ENCODE assay signal across 25 cellular contexts in the genomic region with DNA sequence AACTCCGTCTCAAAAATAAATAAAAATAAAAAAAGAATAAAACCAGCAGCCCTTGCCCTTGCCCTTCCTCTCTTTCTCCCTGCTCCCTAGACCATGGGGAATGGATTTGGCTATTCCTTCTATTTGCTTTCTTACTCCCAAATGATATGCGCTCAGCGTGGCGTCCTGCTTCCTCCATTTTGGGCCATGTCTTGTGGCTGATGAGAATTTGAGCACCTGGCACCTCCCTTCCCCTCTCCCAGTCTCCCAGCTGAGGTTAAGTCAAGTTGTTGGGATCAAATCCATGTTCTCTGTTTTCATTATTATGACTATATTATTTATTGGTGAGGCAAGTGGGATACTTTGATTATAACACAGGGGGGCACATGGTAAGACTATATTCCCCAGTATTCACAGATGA.
"Had no signal": no experiment of that assay in that cellular context is flagged by ENCODE, and none has a peak within 500 bp of the region (broad histone marks: within the 10 kb centered on the region; RNA-seq: fewer than 3 reads in every experiment).

No MANE protein-coding gene starts in this region.

- DNase-seq: hypothalamus; immature natural killer cell; kidney; left ventricle myocardium inferior; mesendoderm; naive B cell; natural killer cell; right lobe of liver; stimulated activated CD4-positive, alpha-beta T cell treated with anti-CD3 and anti-CD28 coated beads, Interleukin-12 subunit alpha, Interleukin-12 subunit beta, amount 100 ng/mL, for 4 hours; stimulated activated CD4-positive, alpha-beta T cell treated with anti-CD3 and anti-CD28 coated beads, Interleukin-15, amount 100 ng/mL, for 24 hours; stimulated activated CD4-positive, alpha-beta T cell treated with anti-CD3 and anti-CD28 coated beads, Interleukin-2, amount 100 ng/mL, for 24 hours; stimulated activated CD4-positive, alpha-beta T cell treated with anti-CD3 and anti-CD28 coated beads, Interleukin-4, amount 100 ng/mL, for 1 hour; stimulated activated naive B cell treated with anti-CD40 and anti-IgM and Interleukin-4, amounts not matched to agents 10 μg/mL and 1 μg/mL and 100 μg/mL, for 72 hours; stimulated activated naive CD8-positive, alpha-beta T cell treated with anti-CD3 and anti-CD28 coated beads, Interleukin-15, Interleukin-2, amounts not matched to agents 100 U/mL and 50 U/mL, for 24 hours; stomach; trophoblast cell had no signal

- H3K9me3 Mint-ChIP-seq: immature natural killer cell; mesothelial cell of epicardium; natural killer cell; stimulated activated naive B cell treated with anti-CD40 and anti-IgM and Interleukin-4, amounts not matched to agents 10 μg/mL and 1 μg/mL and 100 μg/mL, for 72 hours had no signal

- H3K4me3 ChIP-seq: left ventricle myocardium inferior, lung, right atrium auricular region, right lobe of liver, skin epidermis, stomach, thoracic aorta, tibial artery, vagina had no signal

- H3K36me3 ChIP-seq: thoracic aorta, vagina had no signal

- H3K4me1 ChIP-seq: left ventricle myocardium inferior, right atrium auricular region, right lobe of liver had no signal

- H3K27me3 Mint-ChIP-seq: progenitor cell of endocrine pancreas had no signal

- FAIRE-seq: islet of Langerhans, kidney had no signal

- H3K27me3 ChIP-seq: right atrium auricular region, right lobe of liver, stomach, tibial artery, vagina had no signal

- H3K4me1 Mint-ChIP-seq: immature natural killer cell; natural killer cell; stimulated activated naive B cell treated with anti-CD40 and anti-IgM and Interleukin-4, amounts not matched to agents 10 μg/mL and 1 μg/mL and 100 μg/mL, for 72 hours had no signal

- H3K9me3 ChIP-seq: left ventricle myocardium inferior, right atrium auricular region, right lobe of liver, stomach, thoracic aorta, tibial artery, vagina had no signal

- H3K4me3 Mint-ChIP-seq: immature natural killer cell; mesothelial cell of epicardium; naive B cell; natural killer cell; stimulated activated naive B cell treated with anti-CD40 and anti-IgM and Interleukin-4, amounts not matched to agents 10 μg/mL and 1 μg/mL and 100 μg/mL, for 72 hours had no signal

- H3K27ac ChIP-seq: left ventricle myocardium inferior, right atrium auricular region, right lobe of liver, skin epidermis, stomach, thoracic aorta, tibial artery, vagina had no signal

- ATAC-seq: natural killer cell; right lobe of liver; stimulated activated naive B cell treated with anti-CD40 and anti-IgM and Interleukin-4, amounts not matched to agents 10 μg/mL and 1 μg/mL and 100 μg/mL, for 72 hours; stimulated activated naive CD8-positive, alpha-beta T cell treated with anti-CD3 and anti-CD28 coated beads, Interleukin-15, Interleukin-2, amounts not matched to agents 100 U/mL and 50 U/mL, for 24 hours had no signal

- H3K27ac Mint-ChIP-seq: immature natural killer cell; mesothelial cell of epicardium; natural killer cell; progenitor cell of endocrine pancreas; stimulated activated naive B cell treated with anti-CD40 and anti-IgM and Interleukin-4, amounts not matched to agents 10 μg/mL and 1 μg/mL and 100 μg/mL, for 72 hours had no signal
